16 cellular contexts compared by ENCODE assay signal in the genomic region with DNA sequence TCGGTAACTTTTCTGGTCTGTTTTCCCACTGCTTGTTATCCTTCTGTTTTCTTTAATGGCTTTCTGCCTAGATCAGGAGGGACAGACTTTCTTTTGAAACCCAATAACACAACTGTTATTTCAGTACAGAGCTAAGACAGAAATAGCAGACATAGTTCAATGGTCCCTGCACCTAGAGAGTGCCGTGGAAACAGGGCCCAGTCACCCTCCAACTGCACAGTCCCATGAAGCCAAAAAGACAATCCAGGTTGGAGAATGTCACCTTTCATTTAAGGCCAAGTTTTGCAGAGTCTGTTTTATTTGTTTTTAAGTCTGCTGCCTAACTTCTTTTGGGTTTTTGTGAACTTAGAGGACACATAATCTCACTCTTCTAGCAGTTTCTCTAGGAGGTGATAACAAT. TPM values are rescaled to one million over a fixed set of nuclear protein-coding genes. Genes with fewer than 3 reads are reported as not detected.
A peak's percentile ranks its signal among the peaks of the same experiment; 100 is the strongest.
DNase-seq lines count a peak whose midpoint lies in the region; ATAC-seq and TF ChIP-seq lines count a peak whose summit lies in the region.
"Had no signal": no experiment of that assay in that cellular context is flagged by ENCODE, and none has a peak within 500 bp of the region (broad histone marks: within the 10 kb centered on the region; RNA-seq: fewer than 3 reads in every experiment).

No MANE protein-coding gene starts in this region.

- H4K20me1 ChIP-seq in BLaER1 treated with 17β-estradiol and CSF1 and Interleukin-3, amounts not matched to agents 10 nM and 100 nM = peaks cover 0 to 59% (median 28%) of the 10 kb centered on the region in 11 experiments; a peak in 12 of 22 replicates

- H3K4me3 ChIP-seq in BLaER1 treated with 17β-estradiol and CSF1 and Interleukin-3, amounts not matched to agents 10 nM and 100 nM = no peak overlapping the region
- H3K4me3 ChIP-seq in HEK293 (ENCODE audit: low read depth, low read length) = no peak overlapping the region

- H3K36me3 ChIP-seq in BLaER1 treated with 17β-estradiol and CSF1 and Interleukin-3, amounts not matched to agents 10 nM and 100 nM = peaks cover 36 to 63% (median 58%) of the 10 kb centered on the region in 11 experiments
- H3K36me3 ChIP-seq in HEK293 (ENCODE audit: control insufficient read depth in 2 of 2, insufficient read depth in 1 of 2, low read length in 2 of 2) = peaks cover 17 to 36% of the 10 kb centered on the region in 2 experiments; a peak in 2 of 3 replicates

- peak overlapping the region in 10 of 11 experiments; percentile 21 to 95 (median 87); a peak in 18 of 22 replicates for H3K4me2 ChIP-seq in BLaER1 treated with 17β-estradiol and CSF1 and Interleukin-3, amounts not matched to agents 10 nM and 100 nM

- no peak overlapping the region for H3K27ac ChIP-seq in BLaER1 treated with 17β-estradiol and CSF1 and Interleukin-3, amounts not matched to agents 10 nM and 100 nM
- 0 out of 2 replicates have a peak overlapping the region, but pooled peaks have one; percentile 8 for H3K27ac ChIP-seq in HEK293 (ENCODE audit: extremely low read depth, low read depth, low read length)

- no peaks in the 10 kb centered on the region for H3K27me3 Mint-ChIP-seq in brain
- no peaks in the 10 kb centered on the region for H3K27me3 Mint-ChIP-seq in nephron (ENCODE audit: low read depth)
- H3K27me3 Mint-ChIP-seq: activated CD4-positive, alpha-beta T cell treated with anti-CD3 and anti-CD28 coated beads, Interleukin-2, amount 10 ng/mL, durations not matched to agents 7 days and 5 days had no signal

- peak overlapping the region; percentile 83 to 95 (median 93) for H3K4me3 Mint-ChIP-seq in brain
- H3K4me3 Mint-ChIP-seq in nephron = peak overlapping the region; percentile 87 to 92 (median 91)
- H3K4me3 Mint-ChIP-seq: T-helper 1 cell treated with Interleukin-12 subunit alpha and Interleukin-12 subunit beta and Interleukin-4 antibody, amounts not matched to agents 30 μg/mL and 1 μg/mL, for 36 hours had no signal

- CTCF ChIA-PET in HEK293 (lab: Yijun Ruan, JAX) = interaction anchor here (0.6 to 1.2 kb wide), 2 partner anchors 11 to 96 kb away, joined by 3 read pairs; no protein-coding TSS in a partner anchor

- POLR2A ChIA-PET in HEK293 (lab: Yijun Ruan, JAX) = interaction anchor here (0.6 kb wide), 1 partner anchor 369 kb away, joined by 4 read pairs; no protein-coding TSS in a partner anchor

- H3K9me3 Mint-ChIP-seq in brain = no peaks in the 10 kb centered on the region
- no peaks in the 10 kb centered on the region for H3K9me3 Mint-ChIP-seq in nephron
- H3K9me3 Mint-ChIP-seq: activated CD4-positive, alpha-beta T cell treated with anti-CD3 and anti-CD28 coated beads, Interleukin-2, amount 10 ng/mL, durations not matched to agents 7 days and 5 days; activated naive CD4-positive, alpha-beta T cell treated with anti-CD3 and anti-CD28 coated beads for 36 hours; T-helper 1 cell treated with Interleukin-12 subunit alpha and Interleukin-12 subunit beta and Interleukin-4 antibody, amounts not matched to agents 30 μg/mL and 1 μg/mL, for 36 hours had no signal

- peaks cover 25% of the 10 kb centered on the region for H3K36me3 Mint-ChIP-seq in brain
- peaks cover 20% of the 10 kb centered on the region for H3K36me3 Mint-ChIP-seq in nephron (ENCODE audit: low read depth)

- H3K27ac Mint-ChIP-seq in brain (peak overlapping the region in 4 of 5 experiments; percentile 50 to 97 (median 82)), nephron (peak overlapping the region; percentile 14 to 88 (median 52))
- H3K27ac Mint-ChIP-seq: activated naive CD4-positive, alpha-beta T cell treated with anti-CD3 and anti-CD28 coated beads for 36 hours; T-helper 1 cell treated with Interleukin-12 subunit alpha and Interleukin-12 subunit beta and Interleukin-4 antibody, amounts not matched to agents 30 μg/mL and 1 μg/mL, for 36 hours had no signal

- peak overlapping the region in 7 of 11 experiments; percentile 5 to 92 (median 30); a peak in 9 of 22 replicates for H3K9ac ChIP-seq in BLaER1 treated with 17β-estradiol and CSF1 and Interleukin-3, amounts not matched to agents 10 nM and 100 nM

- DNase-seq in globus pallidus (ENCODE audit: low spot score) (no peak), SIG-M5 (lab: John Stamatoyannopoulos, UW) (no peak)
- DNase-seq: activated CD4-positive, alpha-beta T cell treated with anti-CD3 and anti-CD28 coated beads, Interleukin-2, amount 10 ng/mL, durations not matched to agents 7 days and 5 days; activated naive CD4-positive, alpha-beta T cell treated with anti-CD3 and anti-CD28 coated beads for 36 hours; C1 segment of cervical spinal cord; cortex of kidney; NCI-H446; stimulated activated CD4-positive, alpha-beta T cell treated with anti-CD3 and anti-CD28 coated beads, Interleukin-2, amount 100 ng/mL, for 24 hours had no signal

- TF ChIP-seq CTCF in HEK293 (tag by site-specific recombination; IDR thresholded peaks at IDR 0.05) = no peak
- TF ChIP-seq CTCF in brain (conservative IDR thresholded peaks at IDR 0.05) = no peak
- no peak for TF ChIP-seq CTCF in nephron (IDR thresholded peaks at IDR 0.05; ENCODE audit: unreplicated experiment in 3 of 3)

- no peaks in the 10 kb centered on the region for H3K27me3 ChIP-seq in BLaER1 treated with 17β-estradiol and CSF1 and Interleukin-3, amounts not matched to agents 10 nM and 100 nM

- H3K9me3 ChIP-seq in BLaER1 treated with 17β-estradiol and CSF1 and Interleukin-3, amounts not matched to agents 10 nM and 100 nM (replicated peaks in 1 of 11) = no peaks in the 10 kb centered on the region
- H3K9me3 ChIP-seq in HEK293 (ENCODE audit: control insufficient read depth, insufficient read depth, low read depth, low read length) = no peaks in the 10 kb centered on the region

- peaks cover 34 to 49% (median 43%) of the 10 kb centered on the region in 10 experiments for H3K4me1 ChIP-seq in BLaER1 treated with 17β-estradiol and CSF1 and Interleukin-3, amounts not matched to agents 10 nM and 100 nM
- no peaks in the 10 kb centered on the region; the same call in 1 of the 2 replicates for H3K4me1 ChIP-seq in HEK293 (ENCODE audit: control insufficient read depth, insufficient read depth, low read length)

- ATAC-seq in GM18861 (IDR thresholded peaks at IDR 0.05; ENCODE audit: unreplicated experiment) = no peak
- ATAC-seq in HG03280 (IDR thresholded peaks at IDR 0.05; ENCODE audit: unreplicated experiment) = no peak

- H3K4me1 Mint-ChIP-seq in brain (peaks cover 68% of the 10 kb centered on the region), nephron (peaks cover 40% of the 10 kb centered on the region)

TF ChIP-seq in HEK293, 187 proteins besides CTCF, POLR2A, EP300 and RAD21 (continues in another document):
- TF ChIP-seq ZNF394 (tag by site-specific recombination; IDR thresholded peaks at IDR 0.05; ENCODE audit: borderline replicate concordance) (no peak), GLI4 (tag by site-specific recombination; IDR thresholded peaks at IDR 0.05) (no peak), ZNF214 (tag by site-specific recombination; IDR thresholded peaks at IDR 0.05; ENCODE audit: borderline replicate concordance) (no peak), ZFP69B (tag by site-specific recombination; IDR thresholded peaks at IDR 0.05) (no peak), ZNF19 (tag by site-specific recombination; IDR thresholded peaks at IDR 0.05; ENCODE audit: low read depth) (no peak), ZNF555 (tag by site-specific recombination; conservative IDR thresholded peaks at IDR 0.05) (no peak), ZBTB7A (tag by site-specific recombination; IDR thresholded peaks at IDR 0.05; ENCODE audit: low read depth) (no peak), ZNF426 (tag by site-specific recombination; IDR thresholded peaks at IDR 0.05) (no peak), ZNF274 (IDR thresholded peaks at IDR 0.05; ENCODE audit: low read length) (no peak), ZNF274 (tag by site-specific recombination; IDR thresholded peaks at IDR 0.05; ENCODE audit: borderline replicate concordance) (no peak), ZNF596 (tag by site-specific recombination; IDR thresholded peaks at IDR 0.05) (no peak), ZNF433 (tag by site-specific recombination; IDR thresholded peaks at IDR 0.05; ENCODE audit: low read depth) (no peak), GLIS2 (tag by site-specific recombination; IDR thresholded peaks at IDR 0.05) (no peak), ZNF658 (tag by site-specific recombination; IDR thresholded peaks at IDR 0.05) (no peak), HOXC10 (CRISPR knock-in tag; IDR thresholded peaks at IDR 0.05) (no peak), ZNF76 (tag by site-specific recombination; IDR thresholded peaks at IDR 0.05; ENCODE audit: borderline replicate concordance, low read depth) (no peak), ZNF37A (tag by site-specific recombination; IDR thresholded peaks at IDR 0.05) (no peak)
- TF ChIP-seq, protein P1, sequence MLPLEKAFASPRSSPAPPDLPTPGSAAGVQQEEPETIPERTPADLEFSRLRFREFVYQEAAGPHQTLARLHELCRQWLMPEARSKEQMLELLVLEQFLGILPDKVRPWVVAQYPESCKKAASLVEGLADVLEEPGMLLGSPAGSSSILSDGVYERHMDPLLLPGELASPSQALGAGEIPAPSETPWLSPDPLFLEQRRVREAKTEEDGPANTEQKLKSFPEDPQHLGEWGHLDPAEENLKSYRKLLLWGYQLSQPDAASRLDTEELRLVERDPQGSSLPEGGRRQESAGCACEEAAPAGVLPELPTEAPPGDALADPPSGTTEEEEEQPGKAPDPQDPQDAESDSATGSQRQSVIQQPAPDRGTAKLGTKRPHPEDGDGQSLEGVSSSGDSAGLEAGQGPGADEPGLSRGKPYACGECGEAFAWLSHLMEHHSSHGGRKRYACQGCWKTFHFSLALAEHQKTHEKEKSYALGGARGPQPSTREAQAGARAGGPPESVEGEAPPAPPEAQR (tag by site-specific recombination; IDR thresholded peaks at IDR 0.05) = no peak

RNA-seq across cellular contexts. Expression of a gene that starts 2.5 kb away (rescaled TPM):
- 47.7 TPM for polyA plus RNA-seq in brain (ENCODE audit: insufficient read depth, low read depth, low replicate concordance)

RNA-seq across cellular contexts. Expression of a gene that starts 2.7 kb away (rescaled TPM):
- polyA plus RNA-seq in brain (ENCODE audit: insufficient read depth, low read depth, low replicate concordance) = 11.7 TPM

RNA-seq across cellular contexts. Expression of a gene that starts 19.6 kb away (rescaled TPM):
- polyA plus RNA-seq in brain (ENCODE audit: insufficient read depth, low read depth, low replicate concordance) = not detected

RNA-seq across cellular contexts. Expression of a gene that starts 41.1 kb away (rescaled TPM):
- polyA plus RNA-seq in brain (ENCODE audit: insufficient read depth, low read depth, low replicate concordance) = not detected
- polyA plus RNA-seq: fibroblast of lung had no signal

RNA-seq across cellular contexts. Expression of a gene that starts 47.4 kb away (rescaled TPM):
- 147 TPM for polyA plus RNA-seq in brain (ENCODE audit: insufficient read depth, low read depth, low replicate concordance)
